Comparison of ENCODE assay signal across 4 cellular contexts in genomic region chr14:71905031-71905430, GRCh38.
TF ChIP-seq lines count a peak whose summit lies in the region.

No MANE protein-coding gene starts in this region.

TF ChIP-seq in SK-N-SH, 30 proteins besides CTCF, POLR2A, EP300 and RAD21:
- TF ChIP-seq USF1 (IDR thresholded peaks at IDR 0.05; ENCODE audit: borderline replicate concordance, low read depth) = peak; percentile 71
- TF ChIP-seq RCOR1 (IDR thresholded peaks at IDR 0.05; ENCODE audit: low read length) = no peak

TF ChIP-seq in SK-N-SH treated with all-trans-retinoic acid at 6 μM for 48 hours, 23 proteins besides CTCF, POLR2A, EP300 and RAD21 (continues in another document):
- TF ChIP-seq PPARA (CRISPR knock-in tag; IDR thresholded peaks at IDR 0.05; ENCODE audit: borderline replicate concordance) (no peak), TCF4 (CRISPR knock-in tag; IDR thresholded peaks at IDR 0.05; ENCODE audit: borderline replicate concordance) (no peak), ZNF8 (CRISPR knock-in tag; IDR thresholded peaks at IDR 0.05) (no peak), OSR1 (CRISPR knock-in tag; IDR thresholded peaks at IDR 0.05) (no peak), CSRNP3 (CRISPR knock-in tag; IDR thresholded peaks at IDR 0.05) (no peak), SNAI2 (CRISPR knock-in tag; IDR thresholded peaks at IDR 0.05) (no peak), ZNF565 (CRISPR knock-in tag; conservative IDR thresholded peaks at IDR 0.05; ENCODE audit: low read depth) (no peak), GLIS3 (CRISPR knock-in tag; IDR thresholded peaks at IDR 0.05) (no peak), ZC3H10 (CRISPR knock-in tag; IDR thresholded peaks at IDR 0.05) (no peak), RARB (CRISPR knock-in tag; IDR thresholded peaks at IDR 0.05) (no peak), BACH2 (CRISPR knock-in tag; IDR thresholded peaks at IDR 0.05; ENCODE audit: borderline replicate concordance) (no peak), ESRRG (CRISPR knock-in tag; IDR thresholded peaks at IDR 0.05) (no peak), ARNTL (CRISPR knock-in tag; IDR thresholded peaks at IDR 0.05; ENCODE audit: borderline replicate concordance, low read depth) (no peak), POU6F1 (CRISPR knock-in tag; IDR thresholded peaks at IDR 0.05; ENCODE audit: borderline replicate concordance, low read depth) (no peak), ISL1 (CRISPR knock-in tag; IDR thresholded peaks at IDR 0.05) (no peak)

TF ChIP-seq in Ishikawa, 13 proteins besides CTCF, POLR2A, EP300 and RAD21:
- TF ChIP-seq TAF1 (IDR thresholded peaks at IDR 0.05; ENCODE audit: low read depth) (no peak), USF1 (IDR thresholded peaks at IDR 0.05) (peak; percentile 48; the same call in 1 of the 2 replicates)

TF ChIP-seq in K562, 482 proteins besides CTCF, POLR2A, EP300 and RAD21:
- TF ChIP-seq ZNF174 (CRISPR knock-in tag; IDR thresholded peaks at IDR 0.05) = no peak
- peak; percentile 73 for TF ChIP-seq RAD51 (IDR thresholded peaks at IDR 0.05; ENCODE audit: borderline replicate concordance, low read depth)
- TF ChIP-seq KDM2B (CRISPR knock-in tag; IDR thresholded peaks at IDR 0.05) = no peak
- peak; percentile 87 for TF ChIP-seq TFE3 (CRISPR knock-in tag; IDR thresholded peaks at IDR 0.05)
- no peak for TF ChIP-seq THAP7 (CRISPR knock-in tag; IDR thresholded peaks at IDR 0.05)
- TF ChIP-seq USF2 (CRISPR knock-in tag; IDR thresholded peaks at IDR 0.05) = peak; percentile 24; the same call in 1 of the 2 replicates
- TF ChIP-seq KAT2B (IDR thresholded peaks at IDR 0.05; ENCODE audit: low read depth, low read length) = no peak
- TF ChIP-seq CBFA2T2 (conservative IDR thresholded peaks at IDR 0.05) = peak; percentile 19; the same call in 1 of the 2 replicates
- TF ChIP-seq ELF2 (CRISPR knock-in tag; IDR thresholded peaks at IDR 0.05) = no peak
